Comparison of ENCODE assay signal across 9 cellular contexts in the genomic region with DNA sequence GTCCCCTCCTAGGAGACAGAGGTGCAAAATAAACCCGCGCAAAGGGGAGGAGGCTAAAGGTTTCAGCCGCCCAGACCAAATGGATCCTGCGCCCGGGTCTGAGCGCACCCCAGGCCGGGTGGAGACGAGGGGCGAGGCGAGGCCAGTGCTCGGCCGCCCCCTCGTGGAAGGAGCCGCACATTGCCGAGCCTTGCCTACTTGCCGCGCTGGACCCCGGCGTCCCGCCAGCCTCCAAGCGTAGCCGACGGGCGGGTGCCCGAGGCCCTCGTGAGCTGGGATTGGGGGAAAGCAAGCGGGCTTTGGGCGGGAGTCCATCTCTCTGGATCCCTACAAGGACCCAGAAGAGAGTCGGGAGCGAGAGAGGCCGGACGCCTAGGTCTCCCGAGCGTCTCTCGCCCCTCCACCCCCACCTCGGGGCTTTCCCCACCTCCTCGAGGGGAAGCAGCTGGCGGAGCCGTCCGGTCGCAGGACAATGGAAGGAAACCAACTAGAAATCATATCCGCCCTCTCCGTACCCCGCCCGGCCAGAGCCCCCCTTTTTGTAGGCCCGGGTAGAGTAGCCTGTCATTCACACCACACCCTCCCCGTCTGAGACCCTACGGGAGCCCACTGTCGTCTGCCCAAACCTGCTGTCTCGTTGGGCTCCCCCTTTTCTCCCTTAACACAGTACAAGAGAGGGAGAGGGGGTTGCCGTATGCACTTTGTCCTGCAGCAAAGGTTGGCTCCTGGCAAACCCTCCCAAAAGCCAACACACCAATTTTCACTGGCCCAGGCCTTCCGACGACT. TPM values are rescaled to one million over a fixed set of nuclear protein-coding genes. Genes with fewer than 3 reads are reported as not detected.
DNase-seq lines count a peak whose midpoint lies in the region; FAIRE-seq and TF ChIP-seq lines count a peak whose summit lies in the region.
"Had no signal": no experiment of that assay in that cellular context is flagged by ENCODE, and none has a peak within 500 bp of the region (broad histone marks: within the 10 kb centered on the region; RNA-seq: fewer than 3 reads in every experiment).

No MANE protein-coding gene starts in this region.

- intact Hi-C loops in thyroid gland (cut with DNase I), result no loop called here

- peak; percentile 83 for FAIRE-seq in GM19239 (lab: Jason Lieb, UNC)
- FAIRE-seq in frontal cortex (lab: Jason Lieb, UNC), result no peak

- peak overlapping the region; percentile 72 for H3K9ac ChIP-seq in BLaER1

- H3K4me2 ChIP-seq in BLaER1, result peak overlapping the region; percentile 81

- no peaks in the 10 kb centered on the region for H4K20me1 ChIP-seq in BLaER1

- no peak for TF ChIP-seq POLR2A in thyroid gland (IDR thresholded peaks at IDR 0.05)

- 6 to 9% methylated on average over 19 to 33 of the region's 53 CpGs for WGBS in thyroid gland, 2 donors

- H3K27ac ChIP-seq in BLaER1 (peak overlapping the region; percentile 77), neutrophil (peak overlapping the region; percentile 10), thyroid gland (peak overlapping the region; percentile 65 to 84 (median 75))

- 0 out of 2 replicates have a peak, but pooled peaks cover under 1% of the 10 kb centered on the region for H3K36me3 ChIP-seq in BLaER1
- peaks cover 5% of the 10 kb centered on the region for H3K36me3 ChIP-seq in neutrophil
- H3K36me3 ChIP-seq in thyroid gland, result no peaks in the 10 kb centered on the region

- H3K4me1 ChIP-seq in BLaER1 (peaks cover 73% of the 10 kb centered on the region), neutrophil (ENCODE audit: control insufficient read depth in 1 of 2, insufficient read depth in 1 of 2, low read depth in 1 of 2, low read length in 1 of 2) (peaks cover 21 to 24% of the 10 kb centered on the region in 2 experiments), thyroid gland (peaks cover 17 to 62% of the 10 kb centered on the region in 2 donors)

- peak; percentile 77 for DNase-seq in GM19239 (ENCODE audit: insufficient read length, low spot score)
- peak; percentile 54 for DNase-seq in HT1080 (ENCODE audit: low read depth)
- peak; percentile 34 for DNase-seq in RKO (ENCODE audit: low spot score)
- DNase-seq in activated gamma-delta T cell (lab: John Stamatoyannopoulos, UW), result peak; percentile 58
- peak; percentile 80 to 91 for DNase-seq in frontal cortex (ENCODE audit: low spot score in 2 of 2)
- peak; percentile 72 to 76 for DNase-seq in thyroid gland

- TF ChIP-seq CTCF in neutrophil (IDR thresholded peaks at IDR 0.05) (peak; percentile 98), thyroid gland (IDR thresholded peaks at IDR 0.05) (peak; percentile 63 to 98 (median 89))

- H3K4me3 ChIP-seq in BLaER1, result peak overlapping the region; percentile 61
- H3K4me3 ChIP-seq in neutrophil (ENCODE audit: low read depth in 1 of 2, low read length in 1 of 2), result peak overlapping the region; percentile 48 to 64
- peak overlapping the region in 1 of 3 donors; percentile 18 for H3K4me3 ChIP-seq in thyroid gland (replicated peaks in 1 of 3)
- H3K4me3 ChIP-seq: SK-N-MC had no signal

- no peaks in the 10 kb centered on the region for H3K9me3 ChIP-seq in BLaER1
- no peaks in the 10 kb centered on the region for H3K9me3 ChIP-seq in neutrophil
- no peaks in the 10 kb centered on the region for H3K9me3 ChIP-seq in thyroid gland

- H3K27me3 ChIP-seq in BLaER1, result peaks cover 32% of the 10 kb centered on the region
- H3K27me3 ChIP-seq in neutrophil, result peaks cover 39% of the 10 kb centered on the region
- H3K27me3 ChIP-seq in thyroid gland, result no peaks in the 10 kb centered on the region

RNA-seq across cellular contexts. Expression of gene BCL6B, which starts 0.7 kb away (rescaled TPM):
- total RNA-seq in HT1080 (2014; rRNA removed; shearing (Covaris generic)), result not detected in 2 replicates
- not detected in 2 replicates for polyA plus RNA-seq in HT1080 (2015; cell fraction: cytosol; rRNA removed)
- 0.05 TPM in 1 of 2 replicates, not detected in the other for polyA plus RNA-seq in HT1080 (2015; cell fraction: nucleus; rRNA removed)
- 2.0 TPM for total RNA-seq in frontal cortex
- 10 to 100 TPM in 2 of 4 donors, 1 to 10 TPM in 2; 3.1 to 18.9 (median 7.6) TPM for total RNA-seq in thyroid gland

RNA-seq across cellular contexts. Expression of gene RNASEK, which starts 9.8 kb away (rescaled TPM):
- total RNA-seq in HT1080 (2014; rRNA removed; shearing (Covaris generic)), result 201 and 360 TPM in 2 replicates
- polyA plus RNA-seq in HT1080 (2015; cell fraction: cytosol; rRNA removed), result 263 and 349 TPM in 2 replicates
- polyA plus RNA-seq in HT1080 (2015; cell fraction: nucleus; rRNA removed), result 71.5 and 114 TPM in 2 replicates
- total RNA-seq in frontal cortex, result 13.5 TPM
- 100 to 1,000 TPM; 134 to 297 (median 200) TPM for total RNA-seq in thyroid gland

RNA-seq across cellular contexts. Expression of gene SLC16A13, which starts 13.6 kb away (rescaled TPM):
- 0.43 TPM in 1 of 2 replicates, not detected in the other for total RNA-seq in HT1080 (2014; rRNA removed; shearing (Covaris generic))
- 2.2 and 2.6 TPM in 2 replicates for polyA plus RNA-seq in HT1080 (2015; cell fraction: cytosol; rRNA removed)
- polyA plus RNA-seq in HT1080 (2015; cell fraction: nucleus; rRNA removed), result 6.0 and 7.3 TPM in 2 replicates
- 0.82 TPM for total RNA-seq in frontal cortex
- total RNA-seq in thyroid gland, result 1 to 10 TPM; 1.2 to 6.7 (median 4.1) TPM

RNA-seq across cellular contexts. Expression of gene SLC16A11, which starts 21.7 kb away (rescaled TPM):
- total RNA-seq in HT1080 (2014; rRNA removed; shearing (Covaris generic)), result not detected in 2 replicates
- not detected in 2 replicates for polyA plus RNA-seq in HT1080 (2015; cell fraction: cytosol; rRNA removed)
- not detected in 2 replicates for polyA plus RNA-seq in HT1080 (2015; cell fraction: nucleus; rRNA removed)
- total RNA-seq in frontal cortex, result not detected
- total RNA-seq in thyroid gland, result 10 to 100 TPM in 3 of 4 donors, 1 to 10 TPM in 1; 5.4 to 43.9 (median 18.8) TPM

RNA-seq across cellular contexts. Expression of gene ALOX12, which starts 26.3 kb away (rescaled TPM):
- not detected in 2 replicates for total RNA-seq in HT1080 (2014; rRNA removed; shearing (Covaris generic))
- polyA plus RNA-seq in HT1080 (2015; cell fraction: cytosol; rRNA removed), result not detected in 2 replicates
- not detected in 2 replicates for polyA plus RNA-seq in HT1080 (2015; cell fraction: nucleus; rRNA removed)
- under 0.01 TPM for total RNA-seq in frontal cortex
- total RNA-seq in thyroid gland, result not detected

Comparison
In these comparisons a context has a peak if more than half of its experiments do, and no peak if none do; other contexts are left out.
1. H3K27ac ChIP-seq: peak in every context shown above with its lines; median percentile 77 in BLaER1; 75 in thyroid gland; 10 in neutrophil.
2. DNase-seq: peak in every context shown above with its lines; median percentile 86 in frontal cortex; 77 in GM19239; 74 in thyroid gland; 58 in activated gamma-delta T cell; 54 in HT1080; 34 in RKO.